In genomic region chr10:120735773-120736371, GRCh38 we compare ENCODE assay signal across 9 cellular contexts.
DNase-seq lines count a peak whose midpoint lies in the region; ATAC-seq and TF ChIP-seq lines count a peak whose summit lies in the region.
"Had no signal": no experiment of that assay in that cellular context is flagged by ENCODE, and none has a peak within 500 bp of the region (broad histone marks: within the 10 kb centered on the region; RNA-seq: fewer than 3 reads in every experiment).

No MANE protein-coding gene starts in this region.

- H3K27me3 ChIP-seq in DND-41 (ENCODE audit: insufficient read depth, low read length, poor library complexity) (no peaks in the 10 kb centered on the region), PC-9 (ENCODE audit: insufficient read depth, low read depth) (0 out of 2 replicates have a peak, but pooled peaks cover 5% of the 10 kb centered on the region), sigmoid colon (no peaks in the 10 kb centered on the region)

- ATAC-seq in DND-41 (ENCODE audit: insufficient read depth, low read depth) (0 out of 3 replicates have a peak, but pooled peaks have one; percentile 48), HG02885 (IDR thresholded peaks at IDR 0.05; ENCODE audit: poor library complexity, unreplicated experiment) (no peak)

- no peaks in the 10 kb centered on the region for H3F3A ChIP-seq in PC-9 (ENCODE audit: insufficient read depth, low read depth)

- H3K4me2 ChIP-seq in DND-41 (ENCODE audit: insufficient read depth, low read length) (no peak overlapping the region), PC-9 (no peak overlapping the region)

- peak; percentile 68 for TF ChIP-seq CTCF in DND-41 (IDR thresholded peaks at IDR 0.05; ENCODE audit: borderline replicate concordance, extremely low read depth, low read length, poor library complexity, severe bottlenecking)
- TF ChIP-seq CTCF in PC-9 (conservative IDR thresholded peaks at IDR 0.05): peak; percentile 75
- TF ChIP-seq CTCF in epithelial cell of proximal tubule (conservative IDR thresholded peaks at IDR 0.05; ENCODE audit: low read depth, low read length): peak; percentile 81
- TF ChIP-seq CTCF in sigmoid colon (IDR thresholded peaks at IDR 0.05): peak in 3 of 4 experiments; percentile 24 to 49 (median 48)

- BruUV-seq in PC-9 (replicated peaks; lab: Mats Ljungman, UMichigan): no TSS peak

- CTCF ChIA-PET in HEK293T (lab: Yijun Ruan, JAX): interaction anchor here (0.8 kb wide), 1 partner anchor 77 kb away, joined by 4 read pairs; no protein-coding TSS in a partner anchor
- CTCF ChIA-PET in PC-9 (lab: Charles Lee): no interaction called here

- H4K20me1 ChIP-seq in DND-41 (ENCODE audit: insufficient read depth, low read length) (no peaks in the 10 kb centered on the region), PC-9 (ENCODE audit: insufficient read depth) (no peaks in the 10 kb centered on the region)

- no peak overlapping the region for H3K9ac ChIP-seq in DND-41 (ENCODE audit: low read depth, low read length)

- POLR2A ChIA-PET in HEK293T (lab: Yijun Ruan, JAX) (no interaction called here), PC-9 (lab: Charles Lee; ENCODE audit: unreplicated experiment) (no interaction called here)

- H3K79me2 ChIP-seq in DND-41 (ENCODE audit: insufficient read depth, low read length) (no peaks in the 10 kb centered on the region), PC-9 (ENCODE audit: low read depth) (no peaks in the 10 kb centered on the region)

- H3K9me2 ChIP-seq in PC-9 (ENCODE audit: insufficient read depth): no peaks in the 10 kb centered on the region

- WGBS in sigmoid colon, 2 donors: 38 to 55% methylated on average over 5 of the region's 5 CpGs

- H2AFZ ChIP-seq in DND-41 (ENCODE audit: low read depth, low read length): no peak overlapping the region
- H2AFZ ChIP-seq in PC-9: no peak overlapping the region

- TF ChIP-seq POLR2A in sigmoid colon (IDR thresholded peaks at IDR 0.05): no peak

- intact Hi-C loops in PC-9 (cut with micrococcal nuclease; ENCODE audit: unreplicated experiment): no loop called here
- intact Hi-C loops in sigmoid colon (cut with DNase I): no loop called here

- H3K36me3 ChIP-seq in DND-41 (ENCODE audit: insufficient read depth, low read length): no peaks in the 10 kb centered on the region
- no peaks in the 10 kb centered on the region for H3K36me3 ChIP-seq in PC-9 (ENCODE audit: low read depth)
- no peaks in the 10 kb centered on the region for H3K36me3 ChIP-seq in sigmoid colon

- TF ChIP-seq EP300 in sigmoid colon (IDR thresholded peaks at IDR 0.05): no peak

- no peak overlapping the region for H3K27ac ChIP-seq in DND-41 (ENCODE audit: low read length)
- no peak overlapping the region for H3K27ac ChIP-seq in PC-9
- no peak overlapping the region for H3K27ac ChIP-seq in sigmoid colon

- H3K4me1 ChIP-seq in DND-41 (ENCODE audit: insufficient read depth, low read length): no peaks in the 10 kb centered on the region
- no peaks in the 10 kb centered on the region for H3K4me1 ChIP-seq in PC-9 (replicated peaks; ENCODE audit: insufficient read depth)
- no peaks in the 10 kb centered on the region for H3K4me1 ChIP-seq in sigmoid colon

- DNase-seq in DND-41: no peak
- peak; percentile 19 for DNase-seq in HEK293T (ENCODE audit: extremely low spot score)
- DNase-seq in PC-9: no peak
- DNase-seq in epithelial cell of proximal tubule (ENCODE audit: low read depth): peak; percentile 2
- DNase-seq in sigmoid colon: no peak
- no peak for DNase-seq in effector CD4-positive, alpha-beta T cell
- no peak for DNase-seq in KG1 (lab: John Stamatoyannopoulos, UW)
- DNase-seq: left cardiac atrium had no signal

- H3K9me3 ChIP-seq in DND-41 (ENCODE audit: insufficient read depth, low read length, severe bottlenecking) (no peaks in the 10 kb centered on the region), PC-9 (ENCODE audit: insufficient read depth, low read depth) (no peaks in the 10 kb centered on the region), sigmoid colon (no peaks in the 10 kb centered on the region)

- no peak overlapping the region for H3K4me3 ChIP-seq in DND-41 (ENCODE audit: low read depth in 1 of 2, low read length in 2 of 2)
- H3K4me3 ChIP-seq in PC-9: no peak overlapping the region
- no peak overlapping the region for H3K4me3 ChIP-seq in epithelial cell of proximal tubule (ENCODE audit: low read depth, low read length)
- no peak overlapping the region for H3K4me3 ChIP-seq in sigmoid colon

TF ChIP-seq in HEK293T, 16 proteins besides CTCF, POLR2A, EP300 and RAD21:
- TF ChIP-seq CTBP1 (IDR thresholded peaks at IDR 0.05; ENCODE audit: borderline replicate concordance) (no peak), FOXK2 (IDR thresholded peaks at IDR 0.05) (no peak), TARDBP (IDR thresholded peaks at IDR 0.05) (no peak), ZNF384 (IDR thresholded peaks at IDR 0.05) (no peak), SUZ12 (IDR thresholded peaks at IDR 0.05) (no peak), ARNT (IDR thresholded peaks at IDR 0.05) (no peak), FOXM1 (IDR thresholded peaks at IDR 0.05; ENCODE audit: borderline replicate concordance) (no peak), HDGF (IDR thresholded peaks at IDR 0.05; ENCODE audit: borderline replicate concordance) (no peak), L3MBTL2 (conservative IDR thresholded peaks at IDR 0.05) (no peak), SP1 (IDR thresholded peaks at IDR 0.05) (no peak), LEF1 (IDR thresholded peaks at IDR 0.05; ENCODE audit: borderline replicate concordance) (no peak), FOXA1 (IDR thresholded peaks at IDR 0.05) (no peak), NFRKB (IDR thresholded peaks at IDR 0.05) (no peak), BHLHE40 (IDR thresholded peaks at IDR 0.05; ENCODE audit: borderline replicate concordance) (no peak), ELF4 (IDR thresholded peaks at IDR 0.05) (no peak)
- TF ChIP-seq, protein P1, sequence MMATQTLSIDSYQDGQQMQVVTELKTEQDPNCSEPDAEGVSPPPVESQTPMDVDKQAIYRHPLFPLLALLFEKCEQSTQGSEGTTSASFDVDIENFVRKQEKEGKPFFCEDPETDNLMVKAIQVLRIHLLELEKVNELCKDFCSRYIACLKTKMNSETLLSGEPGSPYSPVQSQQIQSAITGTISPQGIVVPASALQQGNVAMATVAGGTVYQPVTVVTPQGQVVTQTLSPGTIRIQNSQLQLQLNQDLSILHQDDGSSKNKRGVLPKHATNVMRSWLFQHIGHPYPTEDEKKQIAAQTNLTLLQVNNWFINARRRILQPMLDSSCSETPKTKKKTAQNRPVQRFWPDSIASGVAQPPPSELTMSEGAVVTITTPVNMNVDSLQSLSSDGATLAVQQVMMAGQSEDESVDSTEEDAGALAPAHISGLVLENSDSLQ (IDR thresholded peaks at IDR 0.05): no peak

Comparison
In these comparisons a context has a peak if more than half of its experiments do, and no peak if none do; other contexts are left out.
1. DNase-seq: peak in HEK293T (single experiment) and epithelial cell of proximal tubule (single experiment); none in DND-41 (single experiment), PC-9 (0 of 2), sigmoid colon (single experiment), effector CD4-positive, alpha-beta T cell (single experiment) and KG1 (single experiment).
2. Peak in every context shown above with its lines, with median percentiles within 50 percentile points of each other: CTCF ChIP-seq.